In the genomic region with DNA sequence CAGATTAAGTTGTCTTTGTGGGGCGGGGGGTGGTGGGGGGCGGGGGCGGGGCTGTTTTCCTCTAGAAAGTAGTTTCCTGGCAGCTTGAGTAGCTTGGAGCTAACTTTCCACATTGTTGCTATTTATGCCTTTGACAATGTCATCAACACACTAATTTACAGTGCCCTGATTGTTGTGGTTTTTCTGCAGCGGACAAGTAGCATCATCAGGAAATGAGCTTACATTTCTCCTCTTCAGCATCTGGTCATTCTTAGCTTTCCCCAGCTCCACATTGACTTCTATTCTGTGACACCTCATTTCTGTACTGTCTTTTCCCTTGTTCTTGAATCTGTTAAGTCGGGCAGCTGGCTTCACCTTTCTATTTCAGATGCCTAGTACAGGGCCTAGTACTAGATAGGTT, we compare ENCODE assay signal across 20 cellular contexts.
"Had no signal": no experiment of that assay in that cellular context is flagged by ENCODE, and none has a peak within 500 bp of the region (broad histone marks: within the 10 kb centered on the region; RNA-seq: fewer than 3 reads in every experiment).

No MANE protein-coding gene starts in this region.

- H3K9me3 ChIP-seq: esophagus squamous epithelium, gastrocnemius medialis, neutrophil, pancreas, right lobe of liver, thoracic aorta, tibial nerve, upper lobe of left lung had no signal

- H3K27ac ChIP-seq: coronary artery, esophagus squamous epithelium, gastrocnemius medialis, neutrophil, pancreas, right lobe of liver, thoracic aorta, tibial nerve, upper lobe of left lung had no signal

- H3K27me3 ChIP-seq: esophagus squamous epithelium, gastrocnemius medialis, neutrophil, pancreas, right lobe of liver, tibial nerve, upper lobe of left lung had no signal

- H3K4me2 ChIP-seq: smooth muscle cell had no signal

- H3K4me1 ChIP-seq: esophagus squamous epithelium, pancreas, upper lobe of left lung had no signal

- DNase-seq: dermis blood vessel endothelial cell; effector memory CD4-positive, alpha-beta T cell; esophagus squamous epithelium; gastrocnemius medialis; head of caudate nucleus; natural killer cell; pancreas; right lobe of liver; stimulated activated CD4-positive, alpha-beta T cell treated with anti-CD3 and anti-CD28 coated beads, Interleukin-12 subunit alpha, Interleukin-12 subunit beta, amount 100 ng/mL, for 4 hours; stimulated activated CD4-positive, alpha-beta T cell treated with anti-CD3 and anti-CD28 coated beads, Interleukin-1b, Interleukin-23, amount 100 ng/mL, for 48 hours; stimulated activated CD4-positive, alpha-beta T cell treated with anti-CD3 and anti-CD28 coated beads, Interleukin-4, amount 100 ng/mL, for 24 hours; stimulated activated naive CD4-positive, alpha-beta T cell treated with Interleukin-2 at 50 U/mL for 16 hours; substantia nigra; upper lobe of left lung had no signal

- H3K36me3 ChIP-seq: esophagus squamous epithelium, gastrocnemius medialis, neutrophil, pancreas, right lobe of liver, thoracic aorta, tibial nerve, upper lobe of left lung had no signal

- H3K4me3 ChIP-seq: coronary artery, esophagus squamous epithelium, gastrocnemius medialis, lung, pancreas, right lobe of liver, smooth muscle cell, thoracic aorta, tibial nerve, upper lobe of left lung had no signal
